In genomic region chr15:73856458-73857192, GRCh38 we compare ENCODE assay signal across 18 cellular contexts. TPM values are rescaled to one million over a fixed set of nuclear protein-coding genes. Genes with fewer than 3 reads are reported as not detected.
DNase-seq lines count a peak whose midpoint lies in the region; ATAC-seq and TF ChIP-seq lines count a peak whose summit lies in the region.
"Had no signal": no experiment of that assay in that cellular context is flagged by ENCODE, and none has a peak within 500 bp of the region (broad histone marks: within the 10 kb centered on the region; RNA-seq: fewer than 3 reads in every experiment).

No MANE protein-coding gene starts in this region.

- H3K4me3 ChIP-seq in testis = no peak overlapping the region
- no peak overlapping the region for H3K4me3 ChIP-seq in WERI-Rb-1 (ENCODE audit: low read depth, low read length)

- 61 to 73% methylated on average over 13 to 14 of the region's 14 CpGs for WGBS in testis, 2 donors

- ATAC-seq in HG02623 (IDR thresholded peaks at IDR 0.05; ENCODE audit: unreplicated experiment) = no peak
- ATAC-seq: activated naive CD8-positive, alpha-beta T cell treated with anti-CD3 and anti-CD28 coated beads, Interleukin-2, amount 50 U/mL, for 24 hours; effector memory CD8-positive, alpha-beta T cell had no signal

- no peaks in the 10 kb centered on the region for H3K4me1 ChIP-seq in testis

- H3K9me3 ChIP-seq in testis (no peaks in the 10 kb centered on the region), WERI-Rb-1 (ENCODE audit: severe bottlenecking) (no peaks in the 10 kb centered on the region)

- no peak overlapping the region for H3K27ac ChIP-seq in testis
- no peak overlapping the region for H3K27ac ChIP-seq in WERI-Rb-1

- intact Hi-C loops in testis (cut with DNase I; ENCODE audit: low total_unique reads) = no loop called here

- TF ChIP-seq POLR2A in testis (IDR thresholded peaks at IDR 0.05) = no peak

- H3K27me3 ChIP-seq in testis = no peaks in the 10 kb centered on the region
- no peaks in the 10 kb centered on the region for H3K27me3 ChIP-seq in WERI-Rb-1 (ENCODE audit: insufficient read depth, low read depth, severe bottlenecking)

- TF ChIP-seq CTCF in testis (IDR thresholded peaks at IDR 0.05) (no peak), WERI-Rb-1 (IDR thresholded peaks at IDR 0.05; ENCODE audit: low read depth, low read length) (no peak)

- H3K36me3 ChIP-seq in testis (ENCODE audit: low read depth, missing control alignments) (no peaks in the 10 kb centered on the region), WERI-Rb-1 (no peaks in the 10 kb centered on the region)

- DNase-seq in DMS79 treated with DMSO at 0.1 percent for 48 hours (lab: John Stamatoyannopoulos, UW) = peak; percentile 58
- DNase-seq in DMS79 (lab: John Stamatoyannopoulos, UW) = no peak
- peak; percentile 34 for DNase-seq in NCI-H1092 treated with DMSO at 0.1 percent for 48 hours (lab: John Stamatoyannopoulos, UW)
- DNase-seq in NCI-H774 (lab: John Stamatoyannopoulos, UW) = peak; percentile 29
- peak; percentile 47 for DNase-seq in islet precursor cell
- DNase-seq in testis = no peak
- DNase-seq in WERI-Rb-1 = no peak
- DNase-seq: activated CD4-positive, alpha-beta T cell treated with anti-CD3 and anti-CD28 coated beads, Interleukin-2, amount 10 ng/mL, durations not matched to agents 7 days and 5 days; activated naive CD8-positive, alpha-beta T cell treated with anti-CD3 and anti-CD28 coated beads, Interleukin-2, amount 50 U/mL, for 24 hours; activated T-cell treated with anti-CD3 and anti-CD28 coated beads, Interleukin-2, amount 50 U/mL, for 24 hours; CD8-positive, alpha-beta memory T cell; effector memory CD8-positive, alpha-beta T cell; foreskin fibroblast; NK-92 treated with Interleukin-12 subunit alpha and Interleukin-12 subunit beta, amount 100 ng/mL, for 24 hours; stimulated activated CD4-positive, alpha-beta T cell treated with anti-CD3 and anti-CD28 coated beads, Interleukin-2, amount 100 ng/mL, for 24 hours had no signal

RNA-seq across cellular contexts. Expression of gene TBC1D21, which starts 16.7 kb away (rescaled TPM):
- 10 to 100 TPM; 17.9 to 47.6 TPM for total RNA-seq in testis
- 80.2 TPM for polyA plus RNA-seq in testis (ENCODE audit: insufficient read depth, low read depth, low replicate concordance)
- total RNA-seq: A172; activated CD4-positive, alpha-beta T cell treated with anti-CD3 and anti-CD28 coated beads, Interleukin-2, amount 10 ng/mL, durations not matched to agents 7 days and 5 days; CD8-positive, alpha-beta memory T cell had no signal
- polyA plus RNA-seq: CD8-positive, alpha-beta memory T cell; neural cell had no signal

Comparison
In these comparisons a context has a peak if more than half of its experiments do, and no peak if none do; other contexts are left out.
1. DNase-seq: peak in DMS79 treated with DMSO at 0.1 percent for 48 hours (single experiment), NCI-H1092 treated with DMSO at 0.1 percent for 48 hours (single experiment), NCI-H774 (single experiment) and islet precursor cell (single experiment); none in DMS79 (single experiment), testis (single experiment) and WERI-Rb-1 (single experiment).